Comparison of ENCODE assay signal across 8 cellular contexts in genomic region chr11:85854557-85855340, GRCh38. TPM values are rescaled to one million over a fixed set of nuclear protein-coding genes. Genes with fewer than 3 reads are reported as not detected.
DNase-seq lines count a peak whose midpoint lies in the region; ATAC-seq and TF ChIP-seq lines count a peak whose summit lies in the region.

No MANE protein-coding gene starts in this region.

- H3K36me3 ChIP-seq in Caco-2 (ENCODE audit: control insufficient read depth, insufficient read depth, low read length) = peaks cover 4% of the 10 kb centered on the region; the same call in 1 of the 2 replicates
- H3K36me3 ChIP-seq in endodermal cell (ENCODE audit: control insufficient read depth, insufficient read depth, low read length) = no peaks in the 10 kb centered on the region
- no peaks in the 10 kb centered on the region for H3K36me3 ChIP-seq in mesodermal cell (ENCODE audit: control insufficient read depth, insufficient read depth, low read length)

- H3K4me1 Mint-ChIP-seq in Caco-2 (ENCODE audit: low read depth, unreplicated experiment) (peaks cover 16% of the 10 kb centered on the region), endodermal cell (no peaks in the 10 kb centered on the region)

- peaks cover 15% of the 10 kb centered on the region for H3K9me3 Mint-ChIP-seq in Caco-2 (ENCODE audit: unreplicated experiment)
- peaks cover 27% of the 10 kb centered on the region for H3K9me3 Mint-ChIP-seq in endodermal cell

- H3K27ac ChIP-seq in endodermal cell (ENCODE audit: low read depth, low read length) (peak overlapping the region; percentile 68), mesodermal cell (ENCODE audit: low read depth, low read length, severe bottlenecking) (peak overlapping the region; percentile 78)

- 6 to 9% methylated on average over 14 to 62 of the region's 62 CpGs for WGBS in endodermal cell (ENCODE audit: insufficient coverage in 1 of 2, insufficient read length in 1 of 2), 2 experiments
- 3 to 5% methylated on average over 29 to 42 of the region's 62 CpGs for WGBS in mesodermal cell (ENCODE audit: insufficient coverage in 2 of 2), 2 experiments

- peaks cover 5% of the 10 kb centered on the region for H3K4me1 ChIP-seq in Caco-2
- peaks cover 5% of the 10 kb centered on the region for H3K4me1 ChIP-seq in endodermal cell (ENCODE audit: control insufficient read depth, insufficient read depth, low read length)
- H3K4me1 ChIP-seq in mesodermal cell (ENCODE audit: control insufficient read depth, insufficient read depth, low read length, poor library complexity, severe bottlenecking) = peaks cover 7% of the 10 kb centered on the region

- H3K9ac ChIP-seq in endodermal cell (ENCODE audit: extremely low read depth, low read length, poor library complexity, severe bottlenecking) = peak overlapping the region; percentile 54

- DNase-seq in Caco-2 = peak; percentile 97 to 99
- peak; percentile 93 for DNase-seq in HT1080 (ENCODE audit: low read depth)
- peak; percentile 83 for DNase-seq in NK-92 treated with Interleukin-12 subunit alpha and Interleukin-12 subunit beta, amount 100 ng/mL, for 24 hours (lab: John Stamatoyannopoulos, UW)
- DNase-seq in activated CD8-positive, alpha-beta memory T cell treated with anti-CD3 and anti-CD28 coated beads for 48 hours (ENCODE audit: low read depth in 2 of 3, low spot score in 2 of 3) = peak; percentile 92 to 95 (median 94)
- DNase-seq in endodermal cell = peak; percentile 98
- peak; percentile 92 for DNase-seq in stimulated activated CD8-positive, alpha-beta memory T cell treated with anti-CD3 and anti-CD28 coated beads, Interleukin-15, amount 100 ng/mL, for 24 hours (ENCODE audit: low read depth)

- no TSS peak for BruUV-seq in Caco-2 (replicated peaks; lab: Mats Ljungman, UMichigan)

- H3K27ac Mint-ChIP-seq in Caco-2 (ENCODE audit: unreplicated experiment) (peak overlapping the region; percentile 87), endodermal cell (peak overlapping the region; percentile 97)

- peaks cover 21% of the 10 kb centered on the region for H3K36me3 Mint-ChIP-seq in Caco-2 (ENCODE audit: insufficient read depth, unreplicated experiment)
- peaks cover 13% of the 10 kb centered on the region for H3K36me3 Mint-ChIP-seq in endodermal cell (ENCODE audit: low read depth)

- peak; percentile 100 for ATAC-seq in GM21367 (IDR thresholded peaks at IDR 0.05; ENCODE audit: unreplicated experiment)

- H3K4me3 Mint-ChIP-seq in Caco-2 (ENCODE audit: unreplicated experiment) (peak overlapping the region; percentile 83), endodermal cell (peak overlapping the region; percentile 67)

- TF ChIP-seq CTCF in Caco-2 (IDR thresholded peaks at IDR 0.05; ENCODE audit: insufficient read depth in 1 of 2, low read depth in 1 of 2, low read length in 1 of 2, severe bottlenecking in 1 of 2, unreplicated experiment in 1 of 2) (peak; percentile 95 to 98), endodermal cell (conservative IDR thresholded peaks at IDR 0.05) (peak; percentile 95)

- POLR2A ChIA-PET in Caco-2 (lab: Charles Lee) = interaction anchor here (0.6 to 1.1 kb wide), 7 partner anchors 9 to 436 kb away, joined by 3 to 6 read pairs (median 3); partner anchors contain the start of gene TMEM126B

- H3K27me3 ChIP-seq in Caco-2 (replicated peaks; ENCODE audit: control insufficient read depth, insufficient read depth, low read length) (no peaks in the 10 kb centered on the region), endodermal cell (ENCODE audit: control insufficient read depth, insufficient read depth, low read length, poor library complexity, severe bottlenecking) (no peaks in the 10 kb centered on the region)

- H3K27me3 Mint-ChIP-seq in Caco-2 (ENCODE audit: insufficient read depth, unreplicated experiment) (no peaks in the 10 kb centered on the region), endodermal cell (ENCODE audit: insufficient read depth) (no peaks in the 10 kb centered on the region)

- intact Hi-C loops in Caco-2 (cut with micrococcal nuclease; ENCODE audit: unreplicated experiment) = loop anchor here (1.0 to 10.0 kb wide), 16 partner anchors 35 to 560 kb away; partner anchors contain the start of genes HIKESHI, SYTL2 and TMEM126B

- CTCF ChIA-PET in Caco-2 (lab: Charles Lee) = interaction anchor here (0.5 to 1.9 kb wide), 45 partner anchors 10 to 1297 kb away, joined by 3 to 24 read pairs (median 4); partner anchors contain the start of genes EED, HIKESHI, PICALM and SYTL2

- 0 out of 2 replicates have a peak, but pooled peaks cover 4% of the 10 kb centered on the region for H3K9me3 ChIP-seq in Caco-2
- peaks cover 13% of the 10 kb centered on the region for H3K9me3 ChIP-seq in endodermal cell (ENCODE audit: control insufficient read depth, low read length)
- H3K9me3 ChIP-seq in mesodermal cell (ENCODE audit: control insufficient read depth, low read length) = peaks cover 7% of the 10 kb centered on the region

- H3K4me3 ChIP-seq in Caco-2 (ENCODE audit: low read depth, low read length) (peak overlapping the region; percentile 75), endodermal cell (ENCODE audit: low read length) (peak overlapping the region; percentile 81), mesodermal cell (ENCODE audit: extremely low read depth, insufficient read depth, low read length, poor library complexity, severe bottlenecking) (peak overlapping the region; percentile 34)

RNA-seq across cellular contexts. Expression of gene CCDC83, which starts 0.4 kb away (rescaled TPM):
- not detected in 2 replicates for total RNA-seq in Caco-2 (2022)
- total RNA-seq in HT1080 (2014; rRNA removed; shearing (Covaris generic)) = not detected in 2 replicates
- polyA plus RNA-seq in HT1080 (2015; cell fraction: cytosol; rRNA removed) = not detected in 2 replicates
- polyA plus RNA-seq in HT1080 (2015; cell fraction: nucleus; rRNA removed) = not detected in 2 replicates
- not detected for total RNA-seq in endodermal cell
- not detected for polyA plus RNA-seq in endodermal cell (2013, experiment 1 of 2)
- not detected for polyA plus RNA-seq in endodermal cell (2013, experiment 2 of 2)
- not detected for polyA plus RNA-seq in mesodermal cell (2013, experiment 1 of 2)
- polyA plus RNA-seq in mesodermal cell (2013, experiment 2 of 2) = not detected

RNA-seq across cellular contexts. Expression of gene SYTL2, which starts 43.8 kb away (rescaled TPM):
- total RNA-seq in Caco-2 (2022) (110 and 156 TPM in 2 replicates), endodermal cell (1 to 10 TPM; 1.7 to 3.4 TPM)
- 19.6 and 23.4 TPM in 2 replicates for total RNA-seq in HT1080 (2014; rRNA removed; shearing (Covaris generic))
- polyA plus RNA-seq in HT1080 (2015; cell fraction: cytosol; rRNA removed) = 12.9 and 17.9 TPM in 2 replicates
- polyA plus RNA-seq in HT1080 (2015; cell fraction: nucleus; rRNA removed) = 34.7 and 46.2 TPM in 2 replicates
- 11.5 TPM for polyA plus RNA-seq in endodermal cell (2013, experiment 1 of 2)
- 11.2 TPM for polyA plus RNA-seq in endodermal cell (2013, experiment 2 of 2)
- 11.4 TPM for polyA plus RNA-seq in mesodermal cell (2013, experiment 1 of 2)
- polyA plus RNA-seq in mesodermal cell (2013, experiment 2 of 2) = 7.7 TPM

Comparison
In these comparisons a context has a peak if more than half of its experiments do, and no peak if none do; other contexts are left out.
1. Peak in every context shown above with its lines: DNase-seq, ATAC-seq, H3K4me3 ChIP-seq and H3K27ac ChIP-seq.